In the genomic region with DNA sequence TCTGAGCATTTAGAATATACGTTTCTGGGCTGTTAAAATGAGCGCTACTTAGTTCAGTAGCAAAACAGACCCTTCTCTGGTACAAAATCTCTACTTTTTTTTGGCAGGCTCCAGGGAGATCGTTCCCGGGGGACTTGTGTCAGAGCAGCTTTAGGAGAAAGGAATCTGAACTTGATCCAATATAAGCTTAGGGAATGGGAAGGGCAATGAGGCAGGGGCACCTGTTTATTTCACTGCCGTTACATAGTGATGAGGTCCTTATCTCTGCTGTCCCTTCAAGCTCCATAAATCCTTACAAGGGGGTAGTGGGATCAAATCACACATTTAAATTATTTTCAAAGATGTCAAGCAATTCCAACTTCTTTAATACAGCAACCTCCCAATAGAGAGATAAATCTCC, we compare ENCODE assay signal across 23 cellular contexts.
"Had no signal": no experiment of that assay in that cellular context is flagged by ENCODE, and none has a peak within 500 bp of the region (broad histone marks: within the 10 kb centered on the region; RNA-seq: fewer than 3 reads in every experiment).

No MANE protein-coding gene starts in this region.

- H3K27me3 Mint-ChIP-seq: activated naive CD4-positive, alpha-beta T cell treated with anti-CD3 and anti-CD28 coated beads, Interleukin-2, amount 50 U/mL, for 24 hours had no signal

- DNase-seq: activated CD4-positive, alpha-beta memory T cell treated with anti-CD3 and anti-CD28 coated beads for 36 hours; activated CD4-positive, alpha-beta T cell treated with anti-CD3 and anti-CD28 coated beads for 48 hours; activated CD4-positive, CD25-positive, alpha-beta regulatory T cell treated with anti-CD3 and anti-CD28 coated beads, Interleukin-2, amount 50 U/mL, for 72 hours; activated CD8-positive, alpha-beta memory T cell treated with anti-CD3 and anti-CD28 coated beads for 24 hours; activated T-cell treated with anti-CD3 and anti-CD28 coated beads, Interleukin-2, amount 50 U/mL, for 4 hours; aorta; caudate nucleus; colonic mucosa; IMR-90; Kasumi-1; KBM-7; NCI-H1048; NCI-H187 treated with DMSO at 0.1 percent for 48 hours; NCI-H2081 treated with DMSO at 0.1 percent for 48 hours; NCI-H748 treated with DMSO at 0.1 percent for 48 hours; Peyer's patch; SHP77; T-helper 17 cell; T-helper 9 cell had no signal

- H3K4me1 ChIP-seq: breast epithelium, colonic mucosa, Peyer's patch had no signal

- H3K27ac ChIP-seq: breast epithelium, colonic mucosa, Peyer's patch had no signal

- H3K9me3 Mint-ChIP-seq: activated CD4-positive, alpha-beta memory T cell treated with anti-CD3 and anti-CD28 coated beads for 36 hours; activated naive CD4-positive, alpha-beta T cell treated with anti-CD3 and anti-CD28 coated beads, Interleukin-2, amount 50 U/mL, for 24 hours; activated T-cell treated with anti-CD3 and anti-CD28 coated beads, Interleukin-2, amount 50 U/mL, for 4 hours; activated T-helper 17 cell treated with anti-CD3 and anti-CD28 coated beads, Interleukin-2, amount 50 U/mL, for 72 hours had no signal

- H3K36me3 ChIP-seq: breast epithelium, colonic mucosa, Peyer's patch had no signal

- H3K4me3 Mint-ChIP-seq: activated CD4-positive, alpha-beta memory T cell treated with anti-CD3 and anti-CD28 coated beads for 36 hours; activated naive CD4-positive, alpha-beta T cell treated with anti-CD3 and anti-CD28 coated beads, Interleukin-2, amount 50 U/mL, for 24 hours; activated T-cell treated with anti-CD3 and anti-CD28 coated beads, Interleukin-2, amount 50 U/mL, for 4 hours; activated T-helper 17 cell treated with anti-CD3 and anti-CD28 coated beads, Interleukin-2, amount 50 U/mL, for 72 hours; T-helper 17 cell; WTC11 had no signal

- H3K9me3 ChIP-seq: breast epithelium, colonic mucosa, Peyer's patch had no signal

- H3K36me3 Mint-ChIP-seq: activated CD4-positive, alpha-beta memory T cell treated with anti-CD3 and anti-CD28 coated beads for 36 hours; activated naive CD4-positive, alpha-beta T cell treated with anti-CD3 and anti-CD28 coated beads, Interleukin-2, amount 50 U/mL, for 24 hours; WTC11 had no signal

- H3K4me3 ChIP-seq: breast epithelium, colonic mucosa, Peyer's patch had no signal

- H3K27ac Mint-ChIP-seq: activated CD4-positive, alpha-beta memory T cell treated with anti-CD3 and anti-CD28 coated beads for 36 hours; activated naive CD4-positive, alpha-beta T cell treated with anti-CD3 and anti-CD28 coated beads, Interleukin-2, amount 50 U/mL, for 24 hours; activated T-helper 17 cell treated with anti-CD3 and anti-CD28 coated beads, Interleukin-2, amount 50 U/mL, for 72 hours; T-helper 17 cell; WTC11 had no signal

- ATAC-seq: activated T-cell treated with anti-CD3 and anti-CD28 coated beads, Interleukin-2, amount 50 U/mL, for 4 hours; activated T-helper 17 cell treated with anti-CD3 and anti-CD28 coated beads, Interleukin-2, amount 50 U/mL, for 72 hours; T-helper 17 cell; WTC11 had no signal

- H3K27me3 ChIP-seq: colonic mucosa, Peyer's patch had no signal
